ENCODE assay signal across 23 cellular contexts in the genomic region with DNA sequence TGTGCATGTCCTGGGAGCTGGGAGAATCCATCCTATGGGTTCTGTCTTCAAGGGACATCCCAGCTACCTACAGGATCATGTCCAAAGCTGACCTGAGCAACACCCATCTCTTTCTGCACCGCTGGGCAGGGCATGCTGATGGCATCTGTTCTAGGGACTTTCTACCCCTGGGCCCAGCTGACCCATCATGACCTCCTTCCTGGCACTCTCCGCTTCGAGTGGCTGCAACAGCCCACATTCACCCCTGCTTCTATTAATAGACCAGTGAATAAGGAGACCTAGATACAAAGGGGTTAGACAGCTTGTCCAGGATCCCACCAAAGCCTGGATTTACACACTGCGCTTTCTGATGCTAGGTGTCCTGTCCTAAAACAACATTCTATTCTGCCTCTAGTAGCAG. TPM values are rescaled to one million over a fixed set of nuclear protein-coding genes. Genes with fewer than 3 reads are reported as not detected.
"Had no signal": no experiment of that assay in that cellular context is flagged by ENCODE, and none has a peak within 500 bp of the region (broad histone marks: within the 10 kb centered on the region; RNA-seq: fewer than 3 reads in every experiment).

No MANE protein-coding gene starts in this region.

- H3K9me3 Mint-ChIP-seq: activated CD8-positive, alpha-beta T cell treated with anti-CD3 and anti-CD28 coated beads for 36 hours; activated T-cell treated with anti-CD3 and anti-CD28 coated beads, Interleukin-2, amount 50 U/mL, for 4 hours; activated T-helper 2 cell treated with anti-CD3 and anti-CD28 coated beads, Interferon-gamma antibody, Interleukin-2, Interleukin-4, amounts not matched to agents 10 μg/mL and 5 μg/mL and 100 μg/mL, durations not matched to agents 14 hours and 24 hours and 36 hours; effector memory CD8-positive, alpha-beta T cell; natural killer cell; T-helper 1 cell treated with Interleukin-12 subunit alpha and Interleukin-12 subunit beta and Interleukin-4 antibody, amounts not matched to agents 30 μg/mL and 1 μg/mL, for 36 hours had no signal

- H3K27ac ChIP-seq: coronary artery, gastrocnemius medialis, spleen, tibial nerve, VCaP had no signal

- H3K4me3 ChIP-seq: coronary artery, gastrocnemius medialis, lung, spleen, tibial nerve had no signal

- DNase-seq: activated CD4-positive, alpha-beta T cell treated with anti-CD3 and anti-CD28 coated beads, Interleukin-2, amount 10 ng/mL, durations not matched to agents 7 days and 5 days; activated CD8-positive, alpha-beta T cell treated with anti-CD3 and anti-CD28 coated beads for 36 hours; activated T-cell treated with anti-CD3 and anti-CD28 coated beads, Interleukin-2, amount 50 U/mL, for 4 hours; effector memory CD8-positive, alpha-beta T cell; erythroblast; glutamatergic neuron; hippocampal formation; kidney; mesendoderm; natural killer cell; spleen; stimulated activated naive CD4-positive, alpha-beta T cell; SW 1271; T-helper 9 cell had no signal

- H3K4me1 ChIP-seq: gastrocnemius medialis, spleen had no signal

- ATAC-seq: activated CD8-positive, alpha-beta T cell treated with anti-CD3 and anti-CD28 coated beads for 36 hours; activated naive CD4-positive, alpha-beta T cell treated with anti-CD3 and anti-CD28 coated beads, Interleukin-2, amount 50 U/mL, for 72 hours; activated T-cell treated with anti-CD3 and anti-CD28 coated beads, Interleukin-2, amount 50 U/mL, for 4 hours; effector memory CD8-positive, alpha-beta T cell; left lobe of liver; natural killer cell had no signal

- H3K36me3 ChIP-seq: gastrocnemius medialis, spleen, tibial nerve had no signal

- H3K4me3 Mint-ChIP-seq: activated CD4-positive, alpha-beta T cell treated with anti-CD3 and anti-CD28 coated beads, Interleukin-2, amount 10 ng/mL, durations not matched to agents 7 days and 5 days; activated CD8-positive, alpha-beta T cell treated with anti-CD3 and anti-CD28 coated beads for 36 hours; activated T-cell treated with anti-CD3 and anti-CD28 coated beads, Interleukin-2, amount 50 U/mL, for 4 hours; effector memory CD8-positive, alpha-beta T cell; natural killer cell; T-helper 1 cell treated with Interleukin-12 subunit alpha and Interleukin-12 subunit beta and Interleukin-4 antibody, amounts not matched to agents 30 μg/mL and 1 μg/mL, for 36 hours had no signal

- H3K27ac Mint-ChIP-seq: activated CD4-positive, alpha-beta T cell treated with anti-CD3 and anti-CD28 coated beads, Interleukin-2, amount 10 ng/mL, durations not matched to agents 7 days and 5 days; activated CD8-positive, alpha-beta T cell treated with anti-CD3 and anti-CD28 coated beads for 36 hours; activated naive CD4-positive, alpha-beta T cell treated with anti-CD3 and anti-CD28 coated beads, Interleukin-2, amount 50 U/mL, for 72 hours; activated T-helper 2 cell treated with anti-CD3 and anti-CD28 coated beads, Interferon-gamma antibody, Interleukin-2, Interleukin-4, amounts not matched to agents 10 μg/mL and 5 μg/mL and 100 μg/mL, durations not matched to agents 14 hours and 24 hours and 36 hours; effector memory CD8-positive, alpha-beta T cell; natural killer cell; T-helper 1 cell treated with Interleukin-12 subunit alpha and Interleukin-12 subunit beta and Interleukin-4 antibody, amounts not matched to agents 30 μg/mL and 1 μg/mL, for 36 hours had no signal

- H3K9me3 ChIP-seq: gastrocnemius medialis had no signal

- H3K36me3 Mint-ChIP-seq: activated naive CD4-positive, alpha-beta T cell treated with anti-CD3 and anti-CD28 coated beads, Interleukin-2, amount 50 U/mL, for 72 hours; natural killer cell had no signal

- H3K27me3 Mint-ChIP-seq: activated CD8-positive, alpha-beta T cell treated with anti-CD3 and anti-CD28 coated beads for 36 hours had no signal

RNA-seq across cellular contexts. Expression of a gene that starts 44.6 kb away (rescaled TPM):
- total RNA-seq: activated CD4-positive, alpha-beta T cell treated with anti-CD3 and anti-CD28 coated beads, Interleukin-2, amount 10 ng/mL, durations not matched to agents 7 days and 5 days; activated T-helper 2 cell treated with anti-CD3 and anti-CD28 coated beads, Interferon-gamma antibody, Interleukin-2, Interleukin-4, amounts not matched to agents 10 μg/mL and 5 μg/mL and 100 μg/mL, durations not matched to agents 14 hours and 24 hours and 36 hours had no signal
